ENCODE assay signal across 1 cellular context in the genomic region with DNA sequence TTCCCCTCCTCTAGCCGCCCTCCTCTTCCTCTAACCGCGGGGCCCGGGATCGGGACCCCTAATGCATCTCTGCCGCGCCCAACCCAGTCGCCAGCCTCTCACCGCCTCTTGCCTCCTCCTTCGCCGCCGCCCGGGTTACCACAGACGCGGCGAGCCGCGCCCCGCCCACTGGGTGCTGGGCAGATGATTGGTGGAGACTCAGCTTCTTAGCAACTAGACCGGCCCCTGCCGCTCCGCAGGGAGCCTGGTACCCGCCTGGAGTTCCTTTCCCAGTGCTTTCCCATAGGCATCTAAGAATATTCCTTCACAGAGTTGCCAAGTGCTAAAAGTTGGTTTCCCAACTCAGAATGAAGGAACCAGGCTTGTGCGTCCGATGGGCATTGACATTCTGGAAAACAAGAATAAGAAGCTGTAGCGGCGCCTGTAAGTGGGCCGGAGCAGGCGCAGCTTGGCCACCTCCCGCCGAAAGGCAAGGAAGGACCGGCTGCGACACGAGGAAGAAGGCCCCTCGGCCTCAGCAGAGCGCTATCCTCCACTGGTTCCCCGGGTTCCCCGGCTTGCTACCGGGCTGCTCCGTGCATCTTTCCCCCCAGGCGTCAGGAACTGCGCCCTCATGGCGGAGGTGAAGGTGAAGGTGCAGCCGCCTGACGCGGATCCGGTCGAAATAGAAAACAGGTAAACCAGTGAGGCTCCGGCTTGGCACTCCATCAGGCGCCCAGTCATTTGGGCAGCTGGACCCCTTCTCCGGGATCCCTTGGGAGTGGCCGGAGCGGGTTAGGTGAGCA.
A peak's percentile ranks its signal among the peaks of the same experiment; 100 is the strongest.
TF ChIP-seq lines count a peak whose summit lies in the region.

DZANK1 (minus strand) TSS at position 137 of the 785 bp plus-strand sequence. CDS start 1,672 bp downstream, outside the sequence.
A gene with protein sequence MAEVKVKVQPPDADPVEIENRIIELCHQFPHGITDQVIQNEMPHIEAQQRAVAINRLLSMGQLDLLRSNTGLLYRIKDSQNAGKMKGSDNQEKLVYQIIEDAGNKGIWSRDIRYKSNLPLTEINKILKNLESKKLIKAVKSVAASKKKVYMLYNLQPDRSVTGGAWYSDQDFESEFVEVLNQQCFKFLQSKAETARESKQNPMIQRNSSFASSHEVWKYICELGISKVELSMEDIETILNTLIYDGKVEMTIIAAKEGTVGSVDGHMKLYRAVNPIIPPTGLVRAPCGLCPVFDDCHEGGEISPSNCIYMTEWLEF (plus strand): TSS at position 497 of the 785 bp plus-strand sequence. CDS start 117 bp downstream, at position 614.

TF ChIP-seq in HepG2, 621 proteins besides CTCF, POLR2A, EP300 and RAD21 (continued from another document and continues in another):
- TF ChIP-seq TAF1 (CRISPR knock-in tag; IDR thresholded peaks at IDR 0.05), result peak; percentile 85
- peak; percentile 53 for TF ChIP-seq ONECUT2 (CRISPR knock-in tag; IDR thresholded peaks at IDR 0.05)
- no peak for TF ChIP-seq ZUFSP (CRISPR knock-in tag; IDR thresholded peaks at IDR 0.05; ENCODE audit: borderline replicate concordance)
- no peak for TF ChIP-seq MLLT10 (CRISPR knock-in tag; IDR thresholded peaks at IDR 0.05)
- no peak for TF ChIP-seq ZNF780A (CRISPR knock-in tag; IDR thresholded peaks at IDR 0.05)
- TF ChIP-seq, protein P1, sequence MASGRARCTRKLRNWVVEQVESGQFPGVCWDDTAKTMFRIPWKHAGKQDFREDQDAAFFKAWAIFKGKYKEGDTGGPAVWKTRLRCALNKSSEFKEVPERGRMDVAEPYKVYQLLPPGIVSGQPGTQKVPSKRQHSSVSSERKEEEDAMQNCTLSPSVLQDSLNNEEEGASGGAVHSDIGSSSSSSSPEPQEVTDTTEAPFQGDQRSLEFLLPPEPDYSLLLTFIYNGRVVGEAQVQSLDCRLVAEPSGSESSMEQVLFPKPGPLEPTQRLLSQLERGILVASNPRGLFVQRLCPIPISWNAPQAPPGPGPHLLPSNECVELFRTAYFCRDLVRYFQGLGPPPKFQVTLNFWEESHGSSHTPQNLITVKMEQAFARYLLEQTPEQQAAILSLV (CRISPR knock-in tag; IDR thresholded peaks at IDR 0.05; ENCODE audit: borderline replicate concordance), result peak; percentile 90
- TF ChIP-seq ZNF383 (CRISPR knock-in tag; IDR thresholded peaks at IDR 0.05; ENCODE audit: borderline replicate concordance), result no peak
- TF ChIP-seq CBX1 (IDR thresholded peaks at IDR 0.05; ENCODE audit: low read depth), result peak; percentile 81
- TF ChIP-seq EEA1 (CRISPR knock-in tag; IDR thresholded peaks at IDR 0.05; ENCODE audit: borderline replicate concordance), result peak; percentile 92; the same call in 1 of the 2 replicates
- TF ChIP-seq ZNF850 (CRISPR knock-in tag; conservative IDR thresholded peaks at IDR 0.05), result no peak
- peak; percentile 45; the same call in 1 of the 2 replicates for TF ChIP-seq RXRB (CRISPR knock-in tag; IDR thresholded peaks at IDR 0.05; ENCODE audit: borderline replicate concordance)
- no peak for TF ChIP-seq ZNF772 (CRISPR knock-in tag; IDR thresholded peaks at IDR 0.05)
- peak; percentile 91 for TF ChIP-seq ZNF781 (CRISPR knock-in tag; IDR thresholded peaks at IDR 0.05; ENCODE audit: borderline replicate concordance, not compliant biosample characterization)
- TF ChIP-seq, protein P2, sequence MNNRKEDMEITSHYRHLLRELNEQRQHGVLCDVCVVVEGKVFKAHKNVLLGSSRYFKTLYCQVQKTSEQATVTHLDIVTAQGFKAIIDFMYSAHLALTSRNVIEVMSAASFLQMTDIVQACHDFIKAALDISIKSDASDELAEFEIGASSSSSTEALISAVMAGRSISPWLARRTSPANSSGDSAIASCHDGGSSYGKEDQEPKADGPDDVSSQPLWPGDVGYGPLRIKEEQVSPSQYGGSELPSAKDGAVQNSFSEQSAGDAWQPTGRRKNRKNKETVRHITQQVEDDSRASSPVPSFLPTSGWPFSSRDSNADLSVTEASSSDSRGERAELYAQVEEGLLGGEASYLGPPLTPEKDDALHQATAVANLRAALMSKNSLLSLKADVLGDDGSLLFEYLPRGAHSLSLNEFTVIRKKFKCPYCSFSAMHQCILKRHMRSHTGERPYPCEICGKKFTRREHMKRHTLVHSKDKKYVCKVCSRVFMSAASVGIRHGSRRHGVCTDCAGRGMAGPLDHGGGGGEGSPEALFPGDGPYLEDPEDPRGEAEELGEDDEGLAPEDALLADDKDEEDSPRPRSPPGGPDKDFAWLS (CRISPR knock-in tag; IDR thresholded peaks at IDR 0.05; ENCODE audit: borderline replicate concordance), result no peak; the same call in 1 of the 2 replicates
- no peak for TF ChIP-seq ZSCAN25 (CRISPR knock-in tag; IDR thresholded peaks at IDR 0.05)
- peak; percentile 88 for TF ChIP-seq POLR2G (IDR thresholded peaks at IDR 0.05; ENCODE audit: low read depth, low read length)
- peak; percentile 80 for TF ChIP-seq ZFP82 (CRISPR knock-in tag; IDR thresholded peaks at IDR 0.05; ENCODE audit: borderline replicate concordance)
- peak; percentile 75; the same call in 1 of the 2 replicates for TF ChIP-seq SSRP1 (CRISPR knock-in tag; IDR thresholded peaks at IDR 0.05)
- TF ChIP-seq XRCC5 (optimal IDR thresholded peaks at IDR 0.05; ENCODE audit: low read length), result peak; percentile 62
- TF ChIP-seq MED1 (CRISPR knock-in tag; IDR thresholded peaks at IDR 0.05), result peak; percentile 79
- TF ChIP-seq TEAD2 (CRISPR knock-in tag; IDR thresholded peaks at IDR 0.05), result no peak
- no peak for TF ChIP-seq RERE (CRISPR knock-in tag; IDR thresholded peaks at IDR 0.05; ENCODE audit: low read depth)
- TF ChIP-seq PLRG1 (conservative IDR thresholded peaks at IDR 0.05), result no peak
- TF ChIP-seq NKX3-1 (CRISPR knock-in tag; IDR thresholded peaks at IDR 0.05), result peak; percentile 64; the same call in 1 of the 2 replicates
- no peak for TF ChIP-seq SRSF1 (optimal IDR thresholded peaks at IDR 0.05; ENCODE audit: low read depth, low read length)
- TF ChIP-seq, protein P3, sequence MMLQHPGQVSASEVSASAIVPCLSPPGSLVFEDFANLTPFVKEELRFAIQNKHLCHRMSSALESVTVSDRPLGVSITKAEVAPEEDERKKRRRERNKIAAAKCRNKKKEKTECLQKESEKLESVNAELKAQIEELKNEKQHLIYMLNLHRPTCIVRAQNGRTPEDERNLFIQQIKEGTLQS (CRISPR knock-in tag; IDR thresholded peaks at IDR 0.05), result no peak
- no peak for TF ChIP-seq BRF2 (CRISPR knock-in tag; IDR thresholded peaks at IDR 0.05)
- 0 out of 2 replicates have a peak, but pooled peaks have one; percentile 42 for TF ChIP-seq SNAPC2 (CRISPR knock-in tag; IDR thresholded peaks at IDR 0.05)
- TF ChIP-seq ZNF775 (CRISPR knock-in tag; IDR thresholded peaks at IDR 0.05; ENCODE audit: borderline replicate concordance), result no peak
- TF ChIP-seq, protein P4, sequence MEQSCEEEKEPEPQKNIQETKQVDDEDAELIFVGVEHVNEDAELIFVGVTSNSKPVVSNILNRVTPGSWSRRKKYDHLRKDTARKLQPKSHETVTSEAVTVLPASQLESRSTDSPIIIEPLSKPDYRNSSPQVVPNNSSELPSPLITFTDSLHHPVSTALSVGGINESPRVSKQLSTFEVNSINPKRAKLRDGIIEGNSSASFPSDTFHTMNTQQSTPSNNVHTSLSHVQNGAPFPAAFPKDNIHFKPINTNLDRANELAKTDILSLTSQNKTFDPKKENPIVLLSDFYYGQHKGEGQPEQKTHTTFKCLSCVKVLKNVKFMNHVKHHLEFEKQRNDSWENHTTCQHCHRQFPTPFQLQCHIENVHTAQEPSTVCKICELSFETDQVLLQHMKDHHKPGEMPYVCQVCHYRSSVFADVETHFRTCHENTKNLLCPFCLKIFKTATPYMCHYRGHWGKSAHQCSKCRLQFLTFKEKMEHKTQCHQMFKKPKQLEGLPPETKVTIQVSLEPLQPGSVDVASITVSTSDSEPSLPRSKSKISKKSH (CRISPR knock-in tag; IDR thresholded peaks at IDR 0.05; ENCODE audit: borderline replicate concordance), result peak; percentile 95
- no peak for TF ChIP-seq ZNF530 (CRISPR knock-in tag; IDR thresholded peaks at IDR 0.05; ENCODE audit: low read depth)
- no peak for TF ChIP-seq MBNL3 (CRISPR knock-in tag; conservative IDR thresholded peaks at IDR 0.05)
- peak; percentile 50; the same call in 1 of the 2 replicates for TF ChIP-seq ZNF160 (CRISPR knock-in tag; IDR thresholded peaks at IDR 0.05)
- no peak for TF ChIP-seq PLSCR1 (CRISPR knock-in tag; IDR thresholded peaks at IDR 0.05; ENCODE audit: borderline replicate concordance)
- TF ChIP-seq KDM5B (CRISPR knock-in tag; IDR thresholded peaks at IDR 0.05; ENCODE audit: borderline replicate concordance), result peak; percentile 86; the same call in 1 of the 2 replicates
- TF ChIP-seq PTBP1 (IDR thresholded peaks at IDR 0.05; ENCODE audit: low read depth, low read length, poor library complexity, severe bottlenecking), result peak; percentile 42
- no peak for TF ChIP-seq JUN (CRISPR knock-in tag; IDR thresholded peaks at IDR 0.05)
- no peak for TF ChIP-seq ZFP37 (CRISPR knock-in tag; IDR thresholded peaks at IDR 0.05; ENCODE audit: borderline replicate concordance)
- peak; percentile 86; the same call in 1 of the 2 replicates for TF ChIP-seq ZNF790 (CRISPR knock-in tag; IDR thresholded peaks at IDR 0.05; ENCODE audit: borderline replicate concordance)
- TF ChIP-seq ZNF691 (CRISPR knock-in tag; IDR thresholded peaks at IDR 0.05; ENCODE audit: borderline replicate concordance, low read depth), result no peak; the same call in 1 of the 2 replicates
- no peak; the same call in 1 of the 2 replicates for TF ChIP-seq BORCS8-MEF2B (CRISPR knock-in tag; IDR thresholded peaks at IDR 0.05)
- peak; percentile 79 for TF ChIP-seq NR2C2 (CRISPR knock-in tag; IDR thresholded peaks at IDR 0.05; ENCODE audit: borderline replicate concordance)
- 0 out of 2 replicates have a peak, but pooled peaks have one; percentile 55 for TF ChIP-seq ZNF253 (CRISPR knock-in tag; IDR thresholded peaks at IDR 0.05; ENCODE audit: borderline replicate concordance)
- TF ChIP-seq ZZZ3 (CRISPR knock-in tag; IDR thresholded peaks at IDR 0.05; ENCODE audit: borderline replicate concordance), result peak; percentile 97; the same call in 1 of the 2 replicates
- TF ChIP-seq TCF12 (IDR thresholded peaks at IDR 0.05), result no peak
- TF ChIP-seq TCF12 (CRISPR knock-in tag; IDR thresholded peaks at IDR 0.05), result no peak; the same call in none of the 2 replicates
